In genomic region chr16:64773184-64773583, GRCh38 we compare ENCODE assay signal across 14 cellular contexts.
DNase-seq lines count a peak whose midpoint lies in the region; ATAC-seq and TF ChIP-seq lines count a peak whose summit lies in the region.
"Had no signal": no experiment of that assay in that cellular context is flagged by ENCODE, and none has a peak within 500 bp of the region (broad histone marks: within the 10 kb centered on the region; RNA-seq: fewer than 3 reads in every experiment).

No MANE protein-coding gene starts in this region.

- H3K27me3 ChIP-seq in SK-N-SH (ENCODE audit: insufficient read depth) (no peaks in the 10 kb centered on the region), GM23248 (replicated peaks; ENCODE audit: insufficient read depth) (no peaks in the 10 kb centered on the region)
- H3K27me3 ChIP-seq: BLaER1 had no signal

- TF ChIP-seq CTCF in SK-N-SH (IDR thresholded peaks at IDR 0.05) = no peak
- TF ChIP-seq CTCF in fibroblast of mammary gland (conservative IDR thresholded peaks at IDR 0.05; ENCODE audit: control insufficient read depth, insufficient read depth, low read depth, low read length) = no peak

- no peaks in the 10 kb centered on the region for H3K36me3 ChIP-seq in SK-N-SH (replicated peaks in 1 of 2; ENCODE audit: control insufficient read depth in 1 of 2, insufficient read depth in 2 of 2, low read length in 1 of 2)
- no peaks in the 10 kb centered on the region for H3K36me3 ChIP-seq in GM23248 (ENCODE audit: low read depth)
- H3K36me3 ChIP-seq: BLaER1 had no signal

- POLR2A ChIA-PET in SK-N-SH (lab: Yijun Ruan, JAX) = no interaction called here

- H3K9ac ChIP-seq in SK-N-SH (no peak overlapping the region), GM23248 (no peak overlapping the region)
- H3K9ac ChIP-seq: BLaER1 had no signal

- whole genome bisulfite sequencing in SK-N-SH (ENCODE audit: low lambda C conversion rate) = 65% methylated on average over 3 of the region's 3 CpGs
- WGBS in GM23248 (ENCODE audit: low coverage in 1 of 2, low lambda C conversion rate in 2 of 2, missing lambda C conversion rate in 2 of 2), 2 experiments = 42 to 51% methylated on average over 3 of the region's 3 CpGs

- in situ Hi-C loops in GM23248 (cut with MboI) = no loop called here

- H3K4me2 ChIP-seq in SK-N-SH (no peak overlapping the region), GM23248 (ENCODE audit: unreplicated experiment) (no peak overlapping the region)
- H3K4me2 ChIP-seq: BLaER1 had no signal

- ATAC-seq in SK-N-SH treated with all-trans-retinoic acid at 6 μM for 48 hours (no peak; the same call in 2 of the 3 replicates), GM19395 (IDR thresholded peaks at IDR 0.05; ENCODE audit: unreplicated experiment) (no peak)
- ATAC-seq: HCT116 had no signal

- H3K4me3 ChIP-seq in SK-N-SH (ENCODE audit: low read depth in 2 of 2, low read length in 1 of 2) (no peak overlapping the region), GM23248 (no peak overlapping the region), fibroblast of mammary gland (ENCODE audit: control insufficient read depth, low read depth, low read length) (no peak overlapping the region)
- H3K4me3 ChIP-seq: BLaER1 had no signal

- H3K9me3 ChIP-seq in SK-N-SH (no peaks in the 10 kb centered on the region), GM23248 (ENCODE audit: low read depth) (no peaks in the 10 kb centered on the region)
- H3K9me3 ChIP-seq: BLaER1 had no signal

- TF ChIP-seq EP300 in SK-N-SH (IDR thresholded peaks at IDR 0.05; ENCODE audit: borderline replicate concordance in 1 of 2, low read depth in 1 of 2, low read length in 1 of 2) = no peak

- H3K4me1 ChIP-seq in SK-N-SH (ENCODE audit: control insufficient read depth in 1 of 2, insufficient read depth in 2 of 2, low read depth in 1 of 2, low read length in 1 of 2) (peaks cover 4 to 7% of the 10 kb centered on the region in 2 experiments; a peak in 1 of 4 replicates), GM23248 (ENCODE audit: insufficient read depth) (peaks cover 11% of the 10 kb centered on the region; the same call in 1 of the 2 replicates)
- H3K4me1 ChIP-seq: BLaER1, Caco-2 had no signal

- H3K79me2 ChIP-seq in SK-N-SH (ENCODE audit: insufficient read depth) = no peaks in the 10 kb centered on the region
- no peaks in the 10 kb centered on the region for H3K79me2 ChIP-seq in GM23248 (ENCODE audit: insufficient read depth)

- TF ChIP-seq RAD21 in SK-N-SH (IDR thresholded peaks at IDR 0.05; ENCODE audit: low read length) = no peak

- peak overlapping the region; percentile 13 to 76; a peak in 2 of 4 replicates for H3K27ac ChIP-seq in SK-N-SH (ENCODE audit: low read depth in 2 of 2, low read length in 1 of 2)
- no peak overlapping the region for H3K27ac ChIP-seq in GM23248
- H3K27ac ChIP-seq: BLaER1 had no signal

- H4K20me1 ChIP-seq in SK-N-SH (ENCODE audit: insufficient read depth) = no peaks in the 10 kb centered on the region
- H4K20me1 ChIP-seq in GM23248 (ENCODE audit: insufficient read depth) = no peaks in the 10 kb centered on the region
- H4K20me1 ChIP-seq: BLaER1 had no signal

- H3F3A ChIP-seq in SK-N-SH (replicated peaks; ENCODE audit: insufficient read depth) = no peaks in the 10 kb centered on the region
- H3F3A ChIP-seq in GM23248 (ENCODE audit: insufficient read depth) = no peaks in the 10 kb centered on the region

- CTCF ChIA-PET in SK-N-SH (lab: Yijun Ruan, JAX) = no interaction called here

- DNase-seq in SK-N-SH = no peak
- peak; percentile 33 for DNase-seq in GM23248
- peak; percentile 10 for DNase-seq in fibroblast of mammary gland (ENCODE audit: low read depth)
- DNase-seq in RPMI8226 = no peak
- DNase-seq in activated CD4-positive, alpha-beta T cell treated with anti-CD3 and anti-CD28 coated beads, Interleukin-2, amount 50 U/mL, for 4 hours = no peak
- DNase-seq: 8988T; Caco-2; CD8-positive, alpha-beta memory T cell; DMS53; IMR-90 had no signal

- H2AFZ ChIP-seq in SK-N-SH (ENCODE audit: low read depth) (peak overlapping the region; percentile 5; the same call in 1 of the 2 replicates), GM23248 (no peak overlapping the region)

- H3K9me2 ChIP-seq in SK-N-SH (no peaks in the 10 kb centered on the region), GM23248 (ENCODE audit: insufficient read depth) (no peaks in the 10 kb centered on the region)

TF ChIP-seq in SK-N-SH, 30 proteins besides CTCF, POLR2A, EP300 and RAD21 (continues in another document):
- TF ChIP-seq YY1 (IDR thresholded peaks at IDR 0.05; ENCODE audit: low read depth) (no peak), TEAD4 (IDR thresholded peaks at IDR 0.05; ENCODE audit: borderline replicate concordance, insufficient read depth) (no peak), ZBTB33 (IDR thresholded peaks at IDR 0.05; ENCODE audit: borderline replicate concordance, low read depth) (no peak), TAF1 (IDR thresholded peaks at IDR 0.05; ENCODE audit: borderline replicate concordance, low read depth, low read length) (no peak), USF1 (IDR thresholded peaks at IDR 0.05; ENCODE audit: borderline replicate concordance, low read depth) (no peak)

TF ChIP-seq in SK-N-SH treated with all-trans-retinoic acid at 6 μM for 48 hours, 23 proteins besides CTCF, POLR2A, EP300 and RAD21:
- TF ChIP-seq PATZ1 (CRISPR knock-in tag; IDR thresholded peaks at IDR 0.05; ENCODE audit: borderline replicate concordance) (no peak), POU6F1 (CRISPR knock-in tag; IDR thresholded peaks at IDR 0.05; ENCODE audit: borderline replicate concordance, low read depth) (no peak), OSR1 (CRISPR knock-in tag; IDR thresholded peaks at IDR 0.05) (no peak), ZNF565 (CRISPR knock-in tag; conservative IDR thresholded peaks at IDR 0.05; ENCODE audit: low read depth) (no peak), TCF4 (CRISPR knock-in tag; IDR thresholded peaks at IDR 0.05; ENCODE audit: borderline replicate concordance) (no peak), CSRNP3 (CRISPR knock-in tag; IDR thresholded peaks at IDR 0.05) (no peak), CREB5 (CRISPR knock-in tag; IDR thresholded peaks at IDR 0.05; ENCODE audit: low read depth) (no peak)

Comparison
In these comparisons a context has a peak if more than half of its experiments do, and no peak if none do; other contexts are left out.
1. DNase-seq: peak in GM23248 (single experiment) and fibroblast of mammary gland (single experiment); none in SK-N-SH (single experiment), RPMI8226 (single experiment) and activated CD4-positive, alpha-beta T cell treated with anti-CD3 and anti-CD28 coated beads, Interleukin-2, amount 50 U/mL, for 4 hours (0 of 2).